ENCODE assay signal across 16 cellular contexts in the genomic region with DNA sequence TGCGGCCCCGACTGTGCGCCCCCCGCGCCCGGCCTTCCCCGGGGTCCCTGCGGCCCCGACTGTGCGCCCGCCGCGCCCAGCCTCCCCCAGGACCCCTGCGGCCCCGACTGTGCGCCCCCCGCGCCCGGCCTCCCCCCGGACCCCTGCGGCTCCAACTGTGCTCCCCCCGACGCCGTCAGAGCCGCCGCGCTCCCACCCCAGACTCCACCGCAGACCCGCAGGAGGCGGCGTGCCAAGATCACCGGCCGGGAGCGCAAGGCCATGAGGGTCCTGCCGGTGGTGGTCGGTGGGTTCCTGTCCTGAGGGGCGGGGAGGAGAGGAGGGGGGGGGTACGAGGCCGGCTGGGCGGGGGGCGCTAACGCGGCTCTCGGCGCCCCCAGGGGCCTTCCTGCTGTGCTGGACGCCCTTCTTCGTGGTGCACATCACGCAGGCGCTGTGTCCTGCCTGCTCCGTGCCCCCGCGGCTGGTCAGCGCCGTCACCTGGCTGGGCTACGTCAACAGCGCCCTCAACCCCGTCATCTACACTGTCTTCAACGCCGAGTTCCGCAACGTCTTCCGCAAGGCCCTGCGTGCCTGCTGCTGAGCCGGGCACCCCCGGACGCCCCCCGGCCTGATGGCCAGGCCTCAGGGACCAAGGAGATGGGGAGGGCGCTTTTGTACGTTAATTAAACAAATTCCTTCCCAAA. TPM values are rescaled to one million over a fixed set of nuclear protein-coding genes. Genes with fewer than 3 reads are reported as not detected.
DNase-seq lines count a peak whose midpoint lies in the region; ATAC-seq and TF ChIP-seq lines count a peak whose summit lies in the region.
"Had no signal": no experiment of that assay in that cellular context is flagged by ENCODE, and none has a peak within 500 bp of the region (broad histone marks: within the 10 kb centered on the region; RNA-seq: fewer than 3 reads in every experiment).

No MANE protein-coding gene starts in this region.

- H3K27me3 Mint-ChIP-seq in activated B cell treated with CpG ODN at 0.5 μM for 24 hours (peaks cover 23% of the 10 kb centered on the region), mesothelial cell of epicardium (ENCODE audit: low read depth) (peaks cover 49% of the 10 kb centered on the region)

- H3K36me3 Mint-ChIP-seq in activated B cell treated with CpG ODN at 0.5 μM for 24 hours (ENCODE audit: low read depth) (peaks cover 7% of the 10 kb centered on the region), mesothelial cell of epicardium (peaks cover 2% of the 10 kb centered on the region)
- H3K36me3 Mint-ChIP-seq: CD4-positive, CD25-positive, alpha-beta regulatory T cell had no signal

- intact Hi-C loops in activated B cell treated with CpG ODN at 0.5 μM for 24 hours (cut with micrococcal nuclease) = no loop called here

- TF ChIP-seq CTCF in activated B cell treated with CpG ODN at 0.5 μM for 24 hours (IDR thresholded peaks at IDR 0.05) (no peak), mesothelial cell of epicardium (IDR thresholded peaks at IDR 0.05; ENCODE audit: unreplicated experiment) (no peak)

- POLR2A ChIA-PET in activated B cell treated with CpG ODN at 0.5 μM for 24 hours (lab: Charles Lee) = interaction anchor here (1.6 kb wide), 1 partner anchor 24 kb away, joined by 4 read pairs; a partner anchor contains a TSS
- POLR2A ChIA-PET in HEK293T (lab: Yijun Ruan, JAX) = no interaction called here

- H3K4me3 Mint-ChIP-seq in activated B cell treated with CpG ODN at 0.5 μM for 24 hours = peak overlapping the region; percentile 56
- H3K4me3 Mint-ChIP-seq in mesothelial cell of epicardium = peak overlapping the region; percentile 34

- DNase-seq in D341Med (ENCODE audit: low spot score) (peak; percentile 35), activated B cell treated with CpG ODN at 0.5 μM for 24 hours (no peak), mesothelial cell of epicardium (ENCODE audit: low spot score in 2 of 2, unreplicated experiment in 2 of 2) (no peak), HEK293T (ENCODE audit: extremely low spot score) (no peak)
- no peak for DNase-seq in activated effector memory CD4-positive, alpha-beta T cell treated with anti-CD3 and anti-CD28 coated beads, Interleukin-2, amount 50 U/mL, for 16 hours
- DNase-seq: CD4-positive, CD25-positive, alpha-beta regulatory T cell; heart left ventricle; NCI-H1092; RPMI8226; stimulated activated CD4-positive, alpha-beta T cell treated with anti-CD3 and anti-CD28 coated beads, Interleukin-1b, Interleukin-23, amount 100 ng/mL, for 48 hours; stomach had no signal

- CTCF ChIA-PET in activated B cell treated with CpG ODN at 0.5 μM for 24 hours (lab: Charles Lee) = no interaction called here
- CTCF ChIA-PET in HEK293T (lab: Yijun Ruan, JAX) = no interaction called here

- H3K27ac Mint-ChIP-seq in activated B cell treated with CpG ODN at 0.5 μM for 24 hours (no peak overlapping the region), mesothelial cell of epicardium (no peak overlapping the region)
- H3K27ac Mint-ChIP-seq: CD4-positive, CD25-positive, alpha-beta regulatory T cell; progenitor cell of endocrine pancreas had no signal

- no peaks in the 10 kb centered on the region for H3K9me3 Mint-ChIP-seq in activated B cell treated with CpG ODN at 0.5 μM for 24 hours
- no peaks in the 10 kb centered on the region for H3K9me3 Mint-ChIP-seq in mesothelial cell of epicardium
- H3K9me3 Mint-ChIP-seq: CD4-positive, CD25-positive, alpha-beta regulatory T cell had no signal

- peaks cover 24% of the 10 kb centered on the region for H3K4me1 Mint-ChIP-seq in activated B cell treated with CpG ODN at 0.5 μM for 24 hours
- H3K4me1 Mint-ChIP-seq in mesothelial cell of epicardium = peaks cover 16% of the 10 kb centered on the region

- ATAC-seq in activated B cell treated with CpG ODN at 0.5 μM for 24 hours (ENCODE audit: low read depth) (peak; percentile 56), GM19452 (IDR thresholded peaks at IDR 0.05; ENCODE audit: unreplicated experiment) (no peak)

TF ChIP-seq in HEK293T, 16 proteins besides CTCF, POLR2A, EP300 and RAD21:
- TF ChIP-seq SP1 (IDR thresholded peaks at IDR 0.05) = no peak
- no peak for TF ChIP-seq FOXA1 (IDR thresholded peaks at IDR 0.05)
- no peak for TF ChIP-seq FOXK2 (IDR thresholded peaks at IDR 0.05)
- TF ChIP-seq BHLHE40 (IDR thresholded peaks at IDR 0.05; ENCODE audit: borderline replicate concordance) = no peak

RNA-seq across cellular contexts. Expression of a gene that starts 3.1 kb away (rescaled TPM):
- total RNA-seq in activated B cell treated with CpG ODN at 0.5 μM for 24 hours (0.42 and 0.49 TPM in 2 replicates), mesothelial cell of epicardium (2.1 to 3.1 TPM (median 2.5 TPM) in 3 replicates)
- total RNA-seq: CD4-positive, CD25-positive, alpha-beta regulatory T cell; lung microvascular endothelial cell; stomach had no signal

RNA-seq across cellular contexts. Expression of a gene that starts 13.2 kb away (rescaled TPM):
- total RNA-seq in activated B cell treated with CpG ODN at 0.5 μM for 24 hours (not detected in 2 replicates), mesothelial cell of epicardium (1.2 to 1.7 TPM (median 1.3 TPM) in 3 replicates)
- total RNA-seq: CD4-positive, CD25-positive, alpha-beta regulatory T cell; endothelial cell of umbilical vein; lung microvascular endothelial cell; NCI-H460 had no signal

RNA-seq across cellular contexts. Expression of a gene that starts 15.4 kb away (rescaled TPM):
- total RNA-seq in activated B cell treated with CpG ODN at 0.5 μM for 24 hours = not detected in 2 replicates
- total RNA-seq in mesothelial cell of epicardium = 0.27 to 0.58 TPM (median 0.34 TPM) in 3 replicates
- total RNA-seq: CD4-positive, CD25-positive, alpha-beta regulatory T cell; endothelial cell of umbilical vein; heart left ventricle; lung microvascular endothelial cell had no signal

RNA-seq across cellular contexts. Expression of a gene that starts 24.4 kb away (rescaled TPM):
- 74.1 and 75.5 TPM in 2 replicates for total RNA-seq in activated B cell treated with CpG ODN at 0.5 μM for 24 hours
- 20.8 to 24.5 TPM (median 21.9 TPM) in 3 replicates for total RNA-seq in mesothelial cell of epicardium

RNA-seq across cellular contexts. Expression of a gene that starts 54.9 kb away (rescaled TPM):
- 36.1 and 39.8 TPM in 2 replicates for total RNA-seq in activated B cell treated with CpG ODN at 0.5 μM for 24 hours
- 59.6 to 64.9 TPM (median 64.0 TPM) in 3 replicates for total RNA-seq in mesothelial cell of epicardium
